34 cellular contexts compared by ENCODE assay signal in genomic region chr4:53994382-53994781, GRCh38.
DNase-seq lines count a peak whose midpoint lies in the region; ATAC-seq and TF ChIP-seq lines count a peak whose summit lies in the region.
"Had no signal": no experiment of that assay in that cellular context is flagged by ENCODE, and none has a peak within 500 bp of the region (broad histone marks: within the 10 kb centered on the region; RNA-seq: fewer than 3 reads in every experiment).

No MANE protein-coding gene starts in this region.

- H3K4me3 ChIP-seq in HL-60 (replicated peaks; ENCODE audit: insufficient read depth, low read length) (no peak overlapping the region), mammary epithelial cell (replicated peaks in 1 of 3; ENCODE audit: insufficient read depth in 1 of 3, low read depth in 2 of 3, low read length in 3 of 3) (no peak overlapping the region)
- H3K4me3 ChIP-seq: GM23248, heart right ventricle, neural progenitor cell, sigmoid colon had no signal

- DNase-seq in HL-60 (ENCODE audit: low read depth in 1 of 2, low spot score in 1 of 2): peak; percentile 59
- peak; percentile 27 for DNase-seq in NOMO-1 treated with DMSO at 0.1 percent for 48 hours (lab: John Stamatoyannopoulos, UW; ENCODE audit: unreplicated experiment)
- DNase-seq in dermis blood vessel endothelial cell: peak; percentile 98
- no peak for DNase-seq in osteocyte (ENCODE audit: extremely low spot score, unreplicated experiment)
- DNase-seq in mammary epithelial cell: no peak
- no peak for DNase-seq in DMS79 (lab: John Stamatoyannopoulos, UW)
- DNase-seq: activated CD4-positive, alpha-beta memory T cell treated with anti-CD3 and anti-CD28 coated beads for 36 hours; anterior cingulate cortex; CD4-positive, alpha-beta T cell; effector memory CD8-positive, alpha-beta T cell; EL; foreskin keratinocyte; GM23248; heart right ventricle; HFFc6; IMR-90; kidney glomerular epithelial cell; NCI-H146; NCI-H2171; NCI-H510A; SHP77; sigmoid colon; stimulated activated naive CD4-positive, alpha-beta T cell treated with Interleukin-2 at 50 U/mL for 16 hours; SW 1271; T1000 had no signal

- H3K79me2 ChIP-seq in mammary epithelial cell (ENCODE audit: insufficient read depth, low read length): no peaks in the 10 kb centered on the region

- no peak for TF ChIP-seq CTCF in HL-60 (IDR thresholded peaks at IDR 0.05; ENCODE audit: insufficient read depth, low read length)
- TF ChIP-seq CTCF in osteocyte (IDR thresholded peaks at IDR 0.05): no peak
- TF ChIP-seq CTCF in mammary epithelial cell (conservative IDR thresholded peaks at IDR 0.05 in 1 of 2, IDR thresholded peaks at IDR 0.05 in 1 of 2; ENCODE audit: extremely low read depth in 1 of 2, insufficient read depth in 1 of 2, low read depth in 1 of 2, low read length in 2 of 2): no peak

- ATAC-seq in GM18907 (IDR thresholded peaks at IDR 0.05; ENCODE audit: unreplicated experiment): no peak
- ATAC-seq: activated CD4-positive, CD25-positive, alpha-beta regulatory T cell treated with anti-CD3 and anti-CD28 coated beads, Interleukin-2, amount 50 U/mL, for 24 hours; activated naive CD4-positive, alpha-beta T cell treated with anti-CD3 and anti-CD28 coated beads, Interleukin-2, amount 50 U/mL, for 72 hours; activated T-helper 17 cell treated with anti-CD3 and anti-CD28 coated beads, Interleukin-2, amount 50 U/mL, for 72 hours; effector memory CD8-positive, alpha-beta T cell; esophagus mucosa; foreskin keratinocyte; heart right ventricle; Panc1 had no signal

- H3K27me3 ChIP-seq in HL-60 (ENCODE audit: insufficient read depth, poor library complexity, severe bottlenecking) (no peaks in the 10 kb centered on the region), mammary epithelial cell (ENCODE audit: insufficient read depth, low read length) (no peaks in the 10 kb centered on the region)
- H3K27me3 ChIP-seq: foreskin keratinocyte, heart right ventricle, neural progenitor cell, sigmoid colon had no signal

- in situ Hi-C loops in mammary epithelial cell (cut with MboI; ENCODE audit: low sequenced_read_pairs in 2 of 2): no loop called here

- no TSS peak for BruUV-seq in mammary epithelial cell (replicated peaks; lab: Mats Ljungman, UMichigan)

- H3K36me3 Mint-ChIP-seq in osteocyte (ENCODE audit: unreplicated experiment): peaks cover 21% of the 10 kb centered on the region

- dilution Hi-C loops in mammary epithelial cell (cut with HindIII; ENCODE audit: low sequenced_read_pairs): no loop called here

- H3K4me3 Mint-ChIP-seq in osteocyte (ENCODE audit: unreplicated experiment): no peak overlapping the region
- H3K4me3 Mint-ChIP-seq: activated CD4-positive, alpha-beta memory T cell treated with anti-CD3 and anti-CD28 coated beads for 36 hours; activated T-helper 17 cell treated with anti-CD3 and anti-CD28 coated beads, Interleukin-2, amount 50 U/mL, for 72 hours; CD4-positive, alpha-beta T cell; effector memory CD8-positive, alpha-beta T cell; HFFc6; memory B cell; neural progenitor cell had no signal

- H3K27ac ChIP-seq in HL-60 (replicated peaks): peak overlapping the region; percentile 22; the same call in 1 of the 2 replicates
- H3K27ac ChIP-seq in mammary epithelial cell (ENCODE audit: insufficient read depth, low read depth, low read length): no peak overlapping the region
- H3K27ac ChIP-seq: foreskin keratinocyte, GM23248, neural progenitor cell, sigmoid colon had no signal

- H3K27ac Mint-ChIP-seq in osteocyte (ENCODE audit: unreplicated experiment): peak overlapping the region; percentile 31
- H3K27ac Mint-ChIP-seq: activated CD4-positive, alpha-beta memory T cell treated with anti-CD3 and anti-CD28 coated beads for 36 hours; activated naive CD4-positive, alpha-beta T cell treated with anti-CD3 and anti-CD28 coated beads, Interleukin-2, amount 50 U/mL, for 72 hours; activated T-helper 17 cell treated with anti-CD3 and anti-CD28 coated beads, Interleukin-2, amount 50 U/mL, for 72 hours; CD4-positive, alpha-beta T cell; effector memory CD8-positive, alpha-beta T cell; HFFc6; memory B cell; neural progenitor cell; progenitor cell of endocrine pancreas had no signal

- H3K9me3 Mint-ChIP-seq in osteocyte (ENCODE audit: unreplicated experiment): no peaks in the 10 kb centered on the region
- H3K9me3 Mint-ChIP-seq: activated CD4-positive, alpha-beta memory T cell treated with anti-CD3 and anti-CD28 coated beads for 36 hours; activated naive CD4-positive, alpha-beta T cell treated with anti-CD3 and anti-CD28 coated beads, Interleukin-2, amount 50 U/mL, for 72 hours; activated T-helper 17 cell treated with anti-CD3 and anti-CD28 coated beads, Interleukin-2, amount 50 U/mL, for 72 hours; CD4-positive, alpha-beta T cell; effector memory CD8-positive, alpha-beta T cell; HFFc6; memory B cell; neural progenitor cell had no signal

- H2AFZ ChIP-seq in mammary epithelial cell (ENCODE audit: low read depth, low read length): no peak overlapping the region
- H2AFZ ChIP-seq: GM23248, neural progenitor cell had no signal

- peaks cover 3% of the 10 kb centered on the region for H3K4me1 Mint-ChIP-seq in osteocyte (ENCODE audit: unreplicated experiment)
- H3K4me1 Mint-ChIP-seq: activated T-helper 17 cell treated with anti-CD3 and anti-CD28 coated beads, Interleukin-2, amount 50 U/mL, for 72 hours had no signal

- peaks cover 25% of the 10 kb centered on the region for H3K4me1 ChIP-seq in mammary epithelial cell (ENCODE audit: insufficient read depth, low read length)
- H3K4me1 ChIP-seq: neural progenitor cell had no signal

- intact Hi-C loops in mammary epithelial cell (cut with micrococcal nuclease): loop anchor here (5.0 kb wide), 2 partner anchors 62 to 82 kb away; no protein-coding TSS in a partner anchor

- no peaks in the 10 kb centered on the region for H3K9me3 ChIP-seq in mammary epithelial cell (replicated peaks; ENCODE audit: insufficient read depth, low read length)
- H3K9me3 ChIP-seq: heart right ventricle, sigmoid colon had no signal

- CTCF ChIA-PET in mammary epithelial cell (lab: Charles Lee; ENCODE audit: low non-redundant PET): no interaction called here

- H3K27me3 Mint-ChIP-seq in osteocyte (ENCODE audit: unreplicated experiment): no peaks in the 10 kb centered on the region
- H3K27me3 Mint-ChIP-seq: activated CD4-positive, alpha-beta memory T cell treated with anti-CD3 and anti-CD28 coated beads for 36 hours; activated T-helper 17 cell treated with anti-CD3 and anti-CD28 coated beads, Interleukin-2, amount 50 U/mL, for 72 hours; CD4-positive, alpha-beta T cell; effector memory CD8-positive, alpha-beta T cell; memory B cell; progenitor cell of endocrine pancreas had no signal

- no peak overlapping the region for H3K4me2 ChIP-seq in mammary epithelial cell (ENCODE audit: insufficient read depth, low read depth, low read length)
- H3K4me2 ChIP-seq: neural progenitor cell had no signal

- WGBS in mammary epithelial cell (ENCODE audit: low coverage, missing lambda C conversion rate): 100% methylated on average over 3 of the region's 3 CpGs

- H3K9ac ChIP-seq in mammary epithelial cell (ENCODE audit: insufficient read depth, low read length): no peak overlapping the region
- H3K9ac ChIP-seq: GM23248, neural progenitor cell had no signal

- H3K36me3 ChIP-seq in mammary epithelial cell (ENCODE audit: insufficient read depth, low read length): peaks cover 4% of the 10 kb centered on the region
- H3K36me3 ChIP-seq: neural progenitor cell, sigmoid colon had no signal

- no peaks in the 10 kb centered on the region for H4K20me1 ChIP-seq in mammary epithelial cell (ENCODE audit: insufficient read depth, low read length)

Comparison
In these comparisons a context has a peak if more than half of its experiments do, and no peak if none do; other contexts are left out.
1. DNase-seq: peak in HL-60 (2 of 2), NOMO-1 treated with DMSO at 0.1 percent for 48 hours (single experiment) and dermis blood vessel endothelial cell (single experiment); none in osteocyte (single experiment), mammary epithelial cell (single experiment) and DMS79 (single experiment).